5 cellular contexts compared by ENCODE assay signal in the genomic region with DNA sequence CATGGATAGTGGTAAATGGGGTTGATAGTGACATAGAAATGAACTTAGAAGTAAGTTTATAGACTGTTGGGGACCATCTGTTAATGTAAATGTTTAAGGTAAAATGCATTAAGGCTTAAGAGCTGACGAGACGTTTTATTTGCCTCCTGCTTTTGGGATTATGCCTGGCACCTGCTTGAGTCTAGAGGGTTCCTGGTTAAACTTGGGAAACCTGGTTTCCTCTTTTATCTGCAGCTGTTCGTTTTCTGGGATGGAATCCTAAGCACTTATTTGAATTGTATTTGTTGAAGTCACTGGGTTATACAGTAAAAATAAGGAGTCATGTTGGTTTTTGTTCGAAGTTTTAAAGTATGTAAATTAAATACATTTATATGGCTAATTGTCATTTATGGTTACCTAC.
"Had no signal": no experiment of that assay in that cellular context is flagged by ENCODE, and none has a peak within 500 bp of the region (broad histone marks: within the 10 kb centered on the region; RNA-seq: fewer than 3 reads in every experiment).

No MANE protein-coding gene starts in this region.

- ATAC-seq: GM23338, HepG2 had no signal

- H3K27ac ChIP-seq: HL-60 had no signal

- H3K4me2 ChIP-seq: GM23338 had no signal

- H2AFZ ChIP-seq: GM23338 had no signal

- DNase-seq: H9, HCEC 1CT had no signal

- H3K4me3 ChIP-seq: GM23338 had no signal
